ENCODE assay signal across 26 cellular contexts in the genomic region with DNA sequence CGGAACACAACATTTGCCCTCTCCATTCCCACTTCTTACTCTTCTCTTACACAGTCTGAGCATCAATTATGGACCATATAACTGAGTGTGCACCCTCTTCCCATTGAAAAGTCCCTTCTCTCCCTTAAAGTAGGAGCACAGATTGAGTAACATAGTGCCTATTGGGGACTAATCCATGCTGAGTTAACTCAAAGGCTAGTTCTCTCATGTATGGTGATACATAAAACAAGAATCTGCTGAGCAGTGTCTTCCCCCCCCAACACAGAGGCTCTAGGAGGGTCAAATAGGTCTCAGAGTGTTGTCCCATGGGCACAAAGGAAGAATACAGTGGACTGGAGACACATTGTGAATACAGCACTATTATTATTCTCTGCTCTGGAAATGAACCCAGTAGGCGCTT.
"Had no signal": no experiment of that assay in that cellular context is flagged by ENCODE, and none has a peak within 500 bp of the region (broad histone marks: within the 10 kb centered on the region; RNA-seq: fewer than 3 reads in every experiment).

No MANE protein-coding gene starts in this region.

- DNase-seq: activated CD4-positive, alpha-beta T cell treated with anti-CD3 and anti-CD28 coated beads for 36 hours; activated CD4-positive, alpha-beta T cell treated with anti-CD3 and anti-CD28 coated beads, Interleukin-2, amount 50 U/mL, for 4 hours; activated CD8-positive, alpha-beta memory T cell treated with anti-CD3 and anti-CD28 coated beads for 24 hours; activated CD8-positive, alpha-beta memory T cell treated with anti-CD3 and anti-CD28 coated beads, Interleukin-2, amount 50 U/mL, for 4 hours; activated T-cell treated with anti-CD3 and anti-CD28 coated beads, Interleukin-2, amount 50 U/mL, for 24 hours; adrenal gland; effector memory CD8-positive, alpha-beta T cell; foreskin melanocyte; immature natural killer cell; kidney glomerular epithelial cell; left ventricle myocardium superior; right cardiac atrium; stimulated activated CD4-positive, alpha-beta T cell treated with anti-CD3 and anti-CD28 coated beads, Interleukin-2, amount 100 ng/mL, for 24 hours; stimulated activated naive CD8-positive, alpha-beta T cell treated with anti-CD3 and anti-CD28 coated beads, Interleukin-15, amount 100 ng/mL, for 72 hours; T-helper 9 cell; transverse colon; uterus had no signal

- H3K36me3 ChIP-seq: adrenal gland, ascending aorta, neutrophil, transverse colon, uterus had no signal

- H3K9me3 ChIP-seq: adrenal gland, ascending aorta, neutrophil, transverse colon, uterus had no signal

- H3K27me3 ChIP-seq: adrenal gland, ascending aorta, neutrophil, transverse colon, uterus had no signal

- H3K27ac ChIP-seq: adrenal gland, ascending aorta, neutrophil, skin epidermis, transverse colon, uterus had no signal

- H3K9ac ChIP-seq: parathyroid adenoma had no signal

- H2AFZ ChIP-seq: parathyroid adenoma had no signal

- FAIRE-seq: colon, endothelial cell of umbilical vein had no signal

- ATAC-seq: activated CD4-positive, alpha-beta T cell treated with anti-CD3 and anti-CD28 coated beads for 36 hours; activated T-helper 17 cell treated with anti-CD3 and anti-CD28 coated beads, Interleukin-2, amount 50 U/mL, for 72 hours; effector memory CD8-positive, alpha-beta T cell; left ventricle myocardium superior; right cardiac atrium; stimulated activated effector memory CD8-positive, alpha-beta T cell treated with anti-CD3 and anti-CD28 coated beads, Interleukin-12 subunit alpha, Interleukin-12 subunit beta, amount 100 ng/mL, for 72 hours; stimulated activated naive CD8-positive, alpha-beta T cell treated with anti-CD3 and anti-CD28 coated beads, Interleukin-15, amount 100 ng/mL, for 72 hours; WTC11 had no signal

- H3K4me3 ChIP-seq: adrenal gland, ascending aorta, skin epidermis, transverse colon, uterus had no signal

- H3K4me1 ChIP-seq: ascending aorta, transverse colon, uterus had no signal
